Comparison of ENCODE assay signal across 2 cellular contexts in the genomic region with DNA sequence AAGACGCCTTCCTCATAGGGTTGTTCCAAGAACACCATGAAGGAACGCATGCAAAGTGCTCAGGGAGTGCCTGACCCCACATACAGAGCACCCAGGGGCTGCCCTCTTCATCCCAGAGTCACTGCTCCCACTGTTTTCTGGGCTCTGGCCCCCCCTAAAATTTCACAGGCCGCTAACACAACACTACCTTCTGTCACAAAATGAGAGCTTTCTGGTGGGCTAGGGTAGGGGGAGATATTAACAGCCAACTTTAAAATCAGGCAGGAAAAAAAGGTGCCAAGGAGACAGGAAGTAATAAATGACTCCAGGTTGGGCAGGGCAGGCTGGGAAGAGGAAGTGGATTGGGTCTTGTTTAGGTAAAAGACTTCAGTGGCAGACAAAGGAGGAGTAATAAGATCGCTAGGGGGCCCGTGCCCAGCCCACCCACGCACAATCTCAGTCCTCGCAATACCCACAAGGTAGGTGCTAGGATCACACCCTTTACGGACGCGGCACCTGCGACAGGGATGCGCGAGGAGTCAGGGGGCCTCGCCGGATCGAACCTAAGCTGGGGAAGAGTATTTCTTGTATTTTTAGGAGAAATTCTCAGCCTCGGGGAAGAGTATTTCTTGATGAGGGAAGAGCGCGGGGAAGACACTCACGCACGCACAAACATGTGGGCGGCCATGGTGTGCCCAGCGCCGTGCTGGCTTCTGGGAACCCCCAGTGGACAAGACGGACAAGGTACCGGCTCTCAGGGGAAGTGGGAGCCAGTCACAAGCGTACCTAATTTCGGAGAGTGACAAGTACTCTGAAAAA.
TF ChIP-seq lines count a peak whose summit lies in the region.

No MANE protein-coding gene starts in this region.

TF ChIP-seq in H1, 55 proteins besides CTCF, POLR2A, EP300 and RAD21:
- TF ChIP-seq EZH2 (IDR thresholded peaks at IDR 0.05; ENCODE audit: low read depth, low read length, severe bottlenecking) (peak; percentile 32), RNF2 (IDR thresholded peaks at IDR 0.05; ENCODE audit: borderline replicate concordance, low read depth, low read length, missing control alignments, poor library complexity, severe bottlenecking) (no peak)
- TF ChIP-seq, protein P1, sequence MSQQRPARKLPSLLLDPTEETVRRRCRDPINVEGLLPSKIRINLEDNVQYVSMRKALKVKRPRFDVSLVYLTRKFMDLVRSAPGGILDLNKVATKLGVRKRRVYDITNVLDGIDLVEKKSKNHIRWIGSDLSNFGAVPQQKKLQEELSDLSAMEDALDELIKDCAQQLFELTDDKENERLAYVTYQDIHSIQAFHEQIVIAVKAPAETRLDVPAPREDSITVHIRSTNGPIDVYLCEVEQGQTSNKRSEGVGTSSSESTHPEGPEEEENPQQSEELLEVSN (IDR thresholded peaks at IDR 0.05) = 0 out of 2 replicates have a peak, but pooled peaks have one; percentile 31

TF ChIP-seq in neural cell, 6 proteins besides CTCF, POLR2A, EP300 and RAD21:
- TF ChIP-seq, protein P2, sequence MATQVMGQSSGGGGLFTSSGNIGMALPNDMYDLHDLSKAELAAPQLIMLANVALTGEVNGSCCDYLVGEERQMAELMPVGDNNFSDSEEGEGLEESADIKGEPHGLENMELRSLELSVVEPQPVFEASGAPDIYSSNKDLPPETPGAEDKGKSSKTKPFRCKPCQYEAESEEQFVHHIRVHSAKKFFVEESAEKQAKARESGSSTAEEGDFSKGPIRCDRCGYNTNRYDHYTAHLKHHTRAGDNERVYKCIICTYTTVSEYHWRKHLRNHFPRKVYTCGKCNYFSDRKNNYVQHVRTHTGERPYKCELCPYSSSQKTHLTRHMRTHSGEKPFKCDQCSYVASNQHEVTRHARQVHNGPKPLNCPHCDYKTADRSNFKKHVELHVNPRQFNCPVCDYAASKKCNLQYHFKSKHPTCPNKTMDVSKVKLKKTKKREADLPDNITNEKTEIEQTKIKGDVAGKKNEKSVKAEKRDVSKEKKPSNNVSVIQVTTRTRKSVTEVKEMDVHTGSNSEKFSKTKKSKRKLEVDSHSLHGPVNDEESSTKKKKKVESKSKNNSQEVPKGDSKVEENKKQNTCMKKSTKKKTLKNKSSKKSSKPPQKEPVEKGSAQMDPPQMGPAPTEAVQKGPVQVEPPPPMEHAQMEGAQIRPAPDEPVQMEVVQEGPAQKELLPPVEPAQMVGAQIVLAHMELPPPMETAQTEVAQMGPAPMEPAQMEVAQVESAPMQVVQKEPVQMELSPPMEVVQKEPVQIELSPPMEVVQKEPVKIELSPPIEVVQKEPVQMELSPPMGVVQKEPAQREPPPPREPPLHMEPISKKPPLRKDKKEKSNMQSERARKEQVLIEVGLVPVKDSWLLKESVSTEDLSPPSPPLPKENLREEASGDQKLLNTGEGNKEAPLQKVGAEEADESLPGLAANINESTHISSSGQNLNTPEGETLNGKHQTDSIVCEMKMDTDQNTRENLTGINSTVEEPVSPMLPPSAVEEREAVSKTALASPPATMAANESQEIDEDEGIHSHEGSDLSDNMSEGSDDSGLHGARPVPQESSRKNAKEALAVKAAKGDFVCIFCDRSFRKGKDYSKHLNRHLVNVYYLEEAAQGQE (IDR thresholded peaks at IDR 0.05; ENCODE audit: borderline replicate concordance) = no peak
- TF ChIP-seq TAF1 (IDR thresholded peaks at IDR 0.05; ENCODE audit: low read depth) = no peak
- TF ChIP-seq EZH2 (IDR thresholded peaks at IDR 0.05; ENCODE audit: borderline replicate concordance, insufficient read depth, low read length, poor library complexity, severe bottlenecking) = no peak
- TF ChIP-seq MXI1 (conservative IDR thresholded peaks at IDR 0.05; ENCODE audit: poor library complexity, severe bottlenecking) = no peak
- no peak for TF ChIP-seq SMC3 (conservative IDR thresholded peaks at IDR 0.05; ENCODE audit: poor library complexity)
- TF ChIP-seq POLR2AphosphoS5 (IDR thresholded peaks at IDR 0.05) = no peak
